ENCODE assay signal across 23 cellular contexts in genomic region chr2:58560531-58560930, GRCh38.
DNase-seq lines count a peak whose midpoint lies in the region; ATAC-seq, FAIRE-seq and TF ChIP-seq lines count a peak whose summit lies in the region.
"Had no signal": no experiment of that assay in that cellular context is flagged by ENCODE, and none has a peak within 500 bp of the region (broad histone marks: within the 10 kb centered on the region; RNA-seq: fewer than 3 reads in every experiment).

No MANE protein-coding gene starts in this region.

- 34% methylated on average over 3 of the region's 3 CpGs for WGBS in HepG2 (ENCODE audit: low lambda C conversion rate)
- 73% methylated on average over 3 of the region's 3 CpGs for WGBS in right lobe of liver (ENCODE audit: insufficient coverage, low coverage, low lambda C conversion rate, missing lambda C conversion rate)
- 85% methylated on average over 3 of the region's 3 CpGs for WGBS in suprapubic skin

- POLR2A ChIA-PET in HepG2 (lab: Yijun Ruan, JAX) (no interaction called here), WTC11 (lab: Charles Lee) (no interaction called here)

- no peak for TF ChIP-seq CTCF in HepG2 (CRISPR knock-in tag; IDR thresholded peaks at IDR 0.05)
- TF ChIP-seq CTCF in right lobe of liver (IDR thresholded peaks at IDR 0.05), result no peak
- no peak for TF ChIP-seq CTCF in WTC11 (IDR thresholded peaks at IDR 0.05)
- no peak for TF ChIP-seq CTCF in suprapubic skin (IDR thresholded peaks at IDR 0.05)

- peak overlapping the region; percentile 20; the same call in 1 of the 2 replicates for H3K27ac Mint-ChIP-seq in WTC11
- H3K27ac Mint-ChIP-seq: B cell; CD4-positive, alpha-beta T cell; CD8-positive, alpha-beta memory T cell; HFFc6 had no signal

- ATAC-seq in HepG2, result no peak
- no peak for ATAC-seq in right lobe of liver
- no peak for ATAC-seq in WTC11

- intact Hi-C loops in HepG2 (cut with micrococcal nuclease; ENCODE audit: unreplicated experiment), result no loop called here
- intact Hi-C loops in right lobe of liver (cut with DNase I), result no loop called here

- TF ChIP-seq EP300 in HepG2 (IDR thresholded peaks at IDR 0.05; ENCODE audit: low read depth in 2 of 2, low read length in 2 of 2) (no peak), HepG2 (CRISPR knock-in tag; IDR thresholded peaks at IDR 0.05; ENCODE audit: borderline replicate concordance) (no peak), suprapubic skin (IDR thresholded peaks at IDR 0.05) (no peak)

- peaks cover 32% of the 10 kb centered on the region for H3K4me1 Mint-ChIP-seq in WTC11
- H3K4me1 Mint-ChIP-seq: B cell; CD8-positive, alpha-beta memory T cell had no signal

- H3K27me3 ChIP-seq in HepG2 (ENCODE audit: control insufficient read depth in 1 of 2, insufficient read depth in 2 of 2, low read length in 2 of 2) (no peaks in the 10 kb centered on the region), right lobe of liver (no peaks in the 10 kb centered on the region), suprapubic skin (no peaks in the 10 kb centered on the region)
- H3K27me3 ChIP-seq: BLaER1 had no signal

- H3K27ac ChIP-seq in HepG2 (ENCODE audit: extremely low read length, insufficient read depth, low read length), result no peak overlapping the region
- no peak overlapping the region for H3K27ac ChIP-seq in right lobe of liver
- no peak overlapping the region for H3K27ac ChIP-seq in suprapubic skin
- H3K27ac ChIP-seq: 22Rv1, BLaER1, C4-2B had no signal

- no peak for TF ChIP-seq POLR2A in HepG2 (IDR thresholded peaks at IDR 0.05; ENCODE audit: insufficient read depth in 1 of 2, low read depth in 2 of 2, low read length in 2 of 2)
- no peak for TF ChIP-seq POLR2A in right lobe of liver (IDR thresholded peaks at IDR 0.05)
- TF ChIP-seq POLR2A in suprapubic skin (IDR thresholded peaks at IDR 0.05), result no peak

- no peaks in the 10 kb centered on the region for H4K20me1 ChIP-seq in HepG2 (ENCODE audit: insufficient read depth, low read length)
- H4K20me1 ChIP-seq: BLaER1 had no signal

- CTCF ChIA-PET in HepG2 (lab: Yijun Ruan, JAX; ENCODE audit: low intra/inter-chr PET ratio, low total read pairs) (no interaction called here), WTC11 (lab: Charles Lee) (interaction anchor here (1.5 kb wide), 1 partner anchor 11 kb away, joined by 3 read pairs; no protein-coding TSS in a partner anchor)

- no peak overlapping the region for H3K9ac ChIP-seq in HepG2 (ENCODE audit: insufficient read depth, low read depth, low read length)
- H3K9ac ChIP-seq: BLaER1 had no signal

- H3K4me3 Mint-ChIP-seq in WTC11, result no peak overlapping the region
- H3K4me3 Mint-ChIP-seq: B cell; CD4-positive, alpha-beta T cell; CD8-positive, alpha-beta memory T cell; HFFc6 had no signal

- DNase-seq in HepG2 (ENCODE audit: low spot score) (no peak), right lobe of liver (no peak), WTC11 (ENCODE audit: low spot score) (no peak), foreskin melanocyte (peak; percentile 56), suprapubic skin (ENCODE audit: low spot score in 2 of 2) (no peak)
- no peak for DNase-seq in activated CD4-positive, alpha-beta T cell treated with anti-CD3 and anti-CD28 coated beads, Interleukin-2, amount 50 U/mL, for 1 hour
- DNase-seq: Calu3; CD4-positive, alpha-beta T cell; CD8-positive, alpha-beta memory T cell; COR-L47; DMS53; DMS79 treated with DMSO at 0.1 percent for 48 hours; GF-D8; GOT3; HFFc6 had no signal

- no peaks in the 10 kb centered on the region for H3K9me3 Mint-ChIP-seq in WTC11
- H3K9me3 Mint-ChIP-seq: CD4-positive, alpha-beta T cell; HFFc6 had no signal

- H3K79me2 ChIP-seq in HepG2 (ENCODE audit: insufficient read depth, low read length), result no peaks in the 10 kb centered on the region

- H2AFZ ChIP-seq in HepG2 (ENCODE audit: low read length), result no peak overlapping the region

- H3K27me3 Mint-ChIP-seq in WTC11 (ENCODE audit: low read depth), result no peaks in the 10 kb centered on the region
- H3K27me3 Mint-ChIP-seq: CD4-positive, alpha-beta T cell had no signal

- BruUV-seq in HepG2 (replicated peaks; lab: Mats Ljungman, UMichigan), result no TSS peak

- H3K4me3 ChIP-seq in HepG2 (replicated peaks in 1 of 3; ENCODE audit: insufficient read depth in 1 of 3, low read depth in 2 of 3, low read length in 3 of 3), result no peak overlapping the region
- no peak overlapping the region for H3K4me3 ChIP-seq in right lobe of liver
- no peak overlapping the region for H3K4me3 ChIP-seq in suprapubic skin
- H3K4me3 ChIP-seq: BLaER1, HAP-1 had no signal

- no peak for FAIRE-seq in HepG2 (lab: Jason Lieb, UNC)
- FAIRE-seq: GM12891, GM18507, H54 had no signal

- no peak for TF ChIP-seq RAD21 in HepG2 (CRISPR knock-in tag; IDR thresholded peaks at IDR 0.05)

- H3K4me2 ChIP-seq in HepG2 (ENCODE audit: low read depth, low read length), result no peak overlapping the region
- H3K4me2 ChIP-seq: BLaER1 had no signal

- in situ Hi-C loops in HepG2 (cut with HindIII; ENCODE audit: extremely low pct_ligation_motif_present, low pct_unique_long_range_greater_than_20kb), result no loop called here

- no peaks in the 10 kb centered on the region for H3K36me3 Mint-ChIP-seq in WTC11
- H3K36me3 Mint-ChIP-seq: CD8-positive, alpha-beta memory T cell had no signal

- no peaks in the 10 kb centered on the region for H3K9me3 ChIP-seq in HepG2 (ENCODE audit: low read length)
- no peaks in the 10 kb centered on the region for H3K9me3 ChIP-seq in right lobe of liver
- no peaks in the 10 kb centered on the region for H3K9me3 ChIP-seq in suprapubic skin
- H3K9me3 ChIP-seq: BLaER1, HAP-1 had no signal

- H3K36me3 ChIP-seq in HepG2 (replicated peaks in 1 of 2; ENCODE audit: control insufficient read depth in 1 of 2, insufficient read depth in 2 of 2, low read length in 2 of 2) (no peaks in the 10 kb centered on the region), right lobe of liver (no peaks in the 10 kb centered on the region), suprapubic skin (no peaks in the 10 kb centered on the region)
- H3K36me3 ChIP-seq: BLaER1, HAP-1 had no signal

- H3K4me1 ChIP-seq in HepG2 (ENCODE audit: insufficient read depth, low read length) (no peaks in the 10 kb centered on the region), right lobe of liver (no peaks in the 10 kb centered on the region), suprapubic skin (no peaks in the 10 kb centered on the region)
- H3K4me1 ChIP-seq: BLaER1, HAP-1 had no signal

TF ChIP-seq in HepG2, 621 proteins besides CTCF, POLR2A, EP300 and RAD21:
- TF ChIP-seq ZNF615 (CRISPR knock-in tag; IDR thresholded peaks at IDR 0.05; ENCODE audit: borderline replicate concordance) (no peak), CREB1 (IDR thresholded peaks at IDR 0.05) (peak; percentile 3; the same call in 1 of the 2 replicates), CREB1 (CRISPR knock-in tag; IDR thresholded peaks at IDR 0.05) (no peak)

TF ChIP-seq in WTC11, 78 proteins besides CTCF, POLR2A, EP300 and RAD21:
- TF ChIP-seq NR2C2 (CRISPR knock-in tag; IDR thresholded peaks at IDR 0.05) (no peak), ZNF121 (CRISPR knock-in tag; IDR thresholded peaks at IDR 0.05) (no peak), PRRX2 (CRISPR knock-in tag; IDR thresholded peaks at IDR 0.05) (no peak), ZBTB43 (CRISPR knock-in tag; IDR thresholded peaks at IDR 0.05) (no peak), GRHL2 (CRISPR knock-in tag; IDR thresholded peaks at IDR 0.05; ENCODE audit: insufficient replicate concordance, severe bottlenecking) (no peak), ZNF425 (CRISPR knock-in tag; conservative IDR thresholded peaks at IDR 0.05) (no peak), ZNF396 (CRISPR knock-in tag; IDR thresholded peaks at IDR 0.05; ENCODE audit: borderline replicate concordance) (no peak), GABPB1 (CRISPR knock-in tag; IDR thresholded peaks at IDR 0.05) (no peak), TP53 (CRISPR knock-in tag; IDR thresholded peaks at IDR 0.05) (no peak), TEAD1 (CRISPR knock-in tag; IDR thresholded peaks at IDR 0.05) (no peak), ELF4 (CRISPR knock-in tag; IDR thresholded peaks at IDR 0.05; ENCODE audit: low read depth) (no peak), FOXP1 (CRISPR knock-in tag; IDR thresholded peaks at IDR 0.05; ENCODE audit: borderline replicate concordance) (no peak), FOXK1 (CRISPR knock-in tag; IDR thresholded peaks at IDR 0.05) (no peak)
